ENCODE assay signal across 18 cellular contexts in the genomic region with DNA sequence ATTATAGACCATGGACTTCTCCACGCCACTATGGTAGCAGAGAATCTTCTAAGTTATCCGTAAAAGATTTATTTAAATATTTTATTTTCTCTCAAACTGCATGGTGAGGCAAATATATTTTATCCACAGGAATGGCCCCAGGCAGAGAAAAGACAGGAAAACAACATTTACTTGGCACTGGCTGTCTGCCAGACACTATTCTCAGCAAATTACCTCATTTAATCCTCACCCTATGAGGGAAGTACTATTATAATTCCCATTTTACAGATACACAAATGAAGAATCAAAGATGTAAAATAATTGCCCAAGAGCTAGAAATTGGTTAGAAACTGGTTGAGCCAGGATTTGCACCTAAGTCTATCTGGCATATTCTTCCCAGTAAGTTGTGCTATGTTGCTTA.
DNase-seq lines count a peak whose midpoint lies in the region; ATAC-seq and TF ChIP-seq lines count a peak whose summit lies in the region.
"Had no signal": no experiment of that assay in that cellular context is flagged by ENCODE, and none has a peak within 500 bp of the region (broad histone marks: within the 10 kb centered on the region; RNA-seq: fewer than 3 reads in every experiment).

No MANE protein-coding gene starts in this region.

- H3K9me3 ChIP-seq in SK-N-MC (ENCODE audit: low read depth, low read length) (no peaks in the 10 kb centered on the region), spleen (no peaks in the 10 kb centered on the region)
- H3K9me3 ChIP-seq: Caco-2 had no signal

- peak; percentile 7 for DNase-seq in DMS153 (lab: John Stamatoyannopoulos, UW)
- no peak for DNase-seq in DMS153 treated with DMSO at 0.1 percent for 48 hours (lab: John Stamatoyannopoulos, UW; ENCODE audit: unreplicated experiment)
- peak; percentile 79 for DNase-seq in M059J (ENCODE audit: low read depth)
- peak; percentile 51 for DNase-seq in SK-N-MC (ENCODE audit: low read depth, low spot score)
- peak; percentile 14 to 24 for DNase-seq in lung microvascular endothelial cell (ENCODE audit: low read depth in 2 of 2)
- no peak for DNase-seq in H7
- DNase-seq in spleen: no peak
- DNase-seq: 8988T, C1 segment of cervical spinal cord, KG1, NCI-H1092, NCI-H1694, NCI-H345, NCI-H526 had no signal

- H3K4me3 ChIP-seq in SK-N-MC (no peak overlapping the region), H7 (ENCODE audit: insufficient read depth, low read depth, low read length) (no peak overlapping the region), spleen (no peak overlapping the region)
- H3K4me3 ChIP-seq: GM23338 had no signal

- intact Hi-C loops in spleen (cut with DNase I; ENCODE audit: low total_unique reads): no loop called here

- no peaks in the 10 kb centered on the region for H3K4me1 ChIP-seq in spleen

- 81 to 95% (median 87%) methylated on average over 2 of the region's 2 CpGs for WGBS in spleen, 5 donors

- no peak for TF ChIP-seq POLR2A in spleen (IDR thresholded peaks at IDR 0.05)

- TF ChIP-seq CTCF in spleen (IDR thresholded peaks at IDR 0.05 in 8 of 11, conservative IDR thresholded peaks at IDR 0.05 in 3 of 11): no peak

- no peak overlapping the region for H3K9ac ChIP-seq in SK-N-MC (ENCODE audit: insufficient read length)

- no peak for ATAC-seq in GM18498 (IDR thresholded peaks at IDR 0.05; ENCODE audit: unreplicated experiment)
- ATAC-seq: GM23338, HepG2 had no signal

- H3K27me3 ChIP-seq in H7 (ENCODE audit: control insufficient read depth, insufficient read depth, low read length) (no peaks in the 10 kb centered on the region), spleen (replicated peaks in 1 of 7) (no peaks in the 10 kb centered on the region)

- H3K36me3 ChIP-seq in SK-N-MC (ENCODE audit: insufficient read depth, low read length) (no peaks in the 10 kb centered on the region), H7 (replicated peaks; ENCODE audit: control insufficient read depth, insufficient read depth, low read length) (no peaks in the 10 kb centered on the region), spleen (no peaks in the 10 kb centered on the region)

- no peak overlapping the region for H3K27ac ChIP-seq in SK-N-MC
- no peak overlapping the region for H3K27ac ChIP-seq in spleen

Comparison
In these comparisons a context has a peak if more than half of its experiments do, and no peak if none do; other contexts are left out.
1. DNase-seq: peak in DMS153 (single experiment), M059J (single experiment), SK-N-MC (single experiment) and lung microvascular endothelial cell (2 of 2); none in DMS153 treated with DMSO at 0.1 percent for 48 hours (single experiment), H7 (single experiment) and spleen (single experiment).